Comparison of ENCODE assay signal across 6 cellular contexts in the genomic region with DNA sequence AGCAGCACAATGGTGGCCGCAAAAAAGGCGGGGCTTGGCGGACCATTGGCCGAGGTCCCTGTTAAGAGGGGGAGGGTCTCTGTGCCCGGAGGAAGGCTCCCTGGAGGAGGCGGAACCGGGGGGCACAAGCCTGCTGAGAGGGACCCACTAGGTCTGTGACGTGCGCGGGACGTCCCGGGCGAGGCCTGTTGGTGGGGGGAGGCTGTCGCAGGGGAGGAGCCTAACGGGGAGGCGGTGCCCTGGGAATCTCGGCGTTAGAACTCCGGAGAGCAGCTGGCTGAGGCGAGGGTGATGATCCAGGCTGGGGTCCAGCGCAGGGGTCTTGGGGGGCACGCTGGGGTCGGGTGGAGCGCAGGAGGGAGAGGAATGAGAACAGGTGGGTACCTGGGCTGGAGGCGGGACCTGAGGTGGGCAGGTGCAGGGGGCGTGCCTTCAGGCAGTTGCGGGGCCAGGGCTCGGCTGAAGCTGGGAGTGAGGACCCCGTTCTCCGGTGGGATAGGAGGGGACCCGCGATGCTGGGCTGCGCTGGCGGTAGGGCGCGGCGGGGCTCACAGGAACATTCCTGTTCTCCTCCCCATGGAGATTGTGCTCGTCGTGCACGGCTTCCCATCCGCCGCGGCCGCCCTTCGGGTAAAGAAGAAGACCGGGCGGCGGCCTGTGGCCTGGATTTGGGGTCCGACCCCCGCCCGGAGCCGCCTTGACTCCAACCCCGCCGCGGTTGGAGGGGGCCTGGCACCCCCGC. TPM values are rescaled to one million over a fixed set of nuclear protein-coding genes. Genes with fewer than 3 reads are reported as not detected.
A peak's percentile ranks its signal among the peaks of the same experiment; 100 is the strongest.
DNase-seq lines count a peak whose midpoint lies in the region; ATAC-seq and TF ChIP-seq lines count a peak whose summit lies in the region.
"Not testable (repeated sequence)": the region's sequence is repeated elsewhere in the genome, so short reads cannot be mapped to it uniquely, and the experiment has no call there.

No MANE protein-coding gene starts in this region.

- not testable (repeated sequence) for TF ChIP-seq CTCF in brain microvascular endothelial cell (IDR thresholded peaks at IDR 0.05; ENCODE audit: low read depth, low read length, missing control alignments); nephron progenitor cell (IDR thresholded peaks at IDR 0.05); suprapubic skin (IDR thresholded peaks at IDR 0.05)

- H3K27me3 Mint-ChIP-seq in activated CD4-positive, alpha-beta T cell treated with anti-CD3 and anti-CD28 coated beads for 36 hours; nephron progenitor cell (ENCODE audit: low read depth, poor library complexity): not testable (repeated sequence)

- not testable (repeated sequence) for H3K9me3 ChIP-seq in ES-I3 (ENCODE audit: control insufficient read depth, insufficient read depth, low read length); suprapubic skin

- H3K4me1 Mint-ChIP-seq in activated CD4-positive, alpha-beta T cell treated with anti-CD3 and anti-CD28 coated beads for 36 hours; nephron progenitor cell: not testable (repeated sequence)

- not testable (repeated sequence) for H3K27me3 ChIP-seq in brain microvascular endothelial cell (replicated peaks); suprapubic skin

- H3K27ac Mint-ChIP-seq in activated CD4-positive, alpha-beta T cell treated with anti-CD3 and anti-CD28 coated beads for 36 hours; nephron progenitor cell: not testable (repeated sequence)

- intact Hi-C loops in activated CD4-positive, alpha-beta T cell treated with anti-CD3 and anti-CD28 coated beads for 36 hours (cut with DNase I, micrococcal nuclease); left cardiac atrium (cut with DNase I): not testable (repeated sequence)

- POLR2A ChIA-PET in activated CD4-positive, alpha-beta T cell treated with anti-CD3 and anti-CD28 coated beads for 36 hours (lab: Charles Lee), result not testable (repeated sequence)

- in situ Hi-C loops in brain microvascular endothelial cell (cut with HindIII; ENCODE audit: low pct_ligation_motif_present, low sequenced_read_pairs), result not testable (repeated sequence)

- not testable (repeated sequence) for TF ChIP-seq EP300 in suprapubic skin (IDR thresholded peaks at IDR 0.05)

- no CpG with 5 or more reads among the region's 56 CpGs for WGBS in suprapubic skin

- DNase-seq in activated CD4-positive, alpha-beta T cell treated with anti-CD3 and anti-CD28 coated beads for 36 hours, result peak; percentile 10
- DNase-seq in brain microvascular endothelial cell, result not testable (repeated sequence)
- peak; percentile 15 for DNase-seq in left cardiac atrium
- DNase-seq in nephron progenitor cell, result peak; percentile 26
- DNase-seq in suprapubic skin (ENCODE audit: low spot score in 2 of 2), result peak; percentile 59 to 76

- not testable (repeated sequence) for H3K4me1 ChIP-seq in ES-I3 (ENCODE audit: insufficient read depth, low read length); suprapubic skin

- not testable (repeated sequence) for H3K4me3 Mint-ChIP-seq in activated CD4-positive, alpha-beta T cell treated with anti-CD3 and anti-CD28 coated beads for 36 hours; nephron progenitor cell

- not testable (repeated sequence) for TF ChIP-seq POLR2A in suprapubic skin (IDR thresholded peaks at IDR 0.05)

- peak overlapping the region; percentile 45 for H3K4me3 ChIP-seq in brain microvascular endothelial cell (ENCODE audit: low read depth, low read length)
- H3K4me3 ChIP-seq in suprapubic skin, result peak overlapping the region; percentile 49

- H3K27ac ChIP-seq in brain microvascular endothelial cell, suprapubic skin: not testable (repeated sequence)

- peak; percentile 60 for ATAC-seq in activated CD4-positive, alpha-beta T cell treated with anti-CD3 and anti-CD28 coated beads for 36 hours
- ATAC-seq in left cardiac atrium, result peak; percentile 69 to 74

- not testable (repeated sequence) for H3K36me3 Mint-ChIP-seq in activated CD4-positive, alpha-beta T cell treated with anti-CD3 and anti-CD28 coated beads for 36 hours (ENCODE audit: low read depth); nephron progenitor cell (ENCODE audit: low read depth)

- peak overlapping the region; percentile 36; the same call in 1 of the 2 replicates for H3K9ac ChIP-seq in ES-I3 (ENCODE audit: low read depth, low read length)

- CTCF ChIA-PET in activated CD4-positive, alpha-beta T cell treated with anti-CD3 and anti-CD28 coated beads for 36 hours (lab: Charles Lee), result not testable (repeated sequence)

- not testable (repeated sequence) for H3K9me3 Mint-ChIP-seq in activated CD4-positive, alpha-beta T cell treated with anti-CD3 and anti-CD28 coated beads for 36 hours (ENCODE audit: low read depth); nephron progenitor cell

- not testable (repeated sequence) for H3K36me3 ChIP-seq in ES-I3 (ENCODE audit: insufficient read depth, low read length); brain microvascular endothelial cell (replicated peaks); suprapubic skin

RNA-seq across cellular contexts. Expression of a gene that starts 6.7 kb away (rescaled TPM):
- total RNA-seq in activated CD4-positive, alpha-beta T cell treated with anti-CD3 and anti-CD28 coated beads for 36 hours, result 10 to 100 TPM; 17.4 to 18.9 TPM
- total RNA-seq in left cardiac atrium (10 to 100 TPM; 12.0 to 22.6 TPM), suprapubic skin (10 to 100 TPM in 1 of 4 donors, 1 to 10 TPM in 2, not detected in 1; 4.8 to 24.6 (median 7.8) TPM)

RNA-seq across cellular contexts. Expression of a gene that starts 12.0 kb away (rescaled TPM):
- total RNA-seq in activated CD4-positive, alpha-beta T cell treated with anti-CD3 and anti-CD28 coated beads for 36 hours, result 10 to 100 TPM; 24.4 to 99.3 TPM
- total RNA-seq in left cardiac atrium, result 10 to 100 TPM; 18.7 to 24.8 TPM
- total RNA-seq in suprapubic skin, result 10 to 100 TPM; 27.3 to 56.2 (median 44.9) TPM

RNA-seq across cellular contexts. Expression of a gene that starts 12.2 kb away (rescaled TPM):
- 100 to 1,000 TPM; 188 to 190 TPM for total RNA-seq in activated CD4-positive, alpha-beta T cell treated with anti-CD3 and anti-CD28 coated beads for 36 hours
- total RNA-seq in left cardiac atrium, result 10 to 100 TPM; 71.4 to 84.6 TPM
- total RNA-seq in suprapubic skin, result 100 to 1,000 TPM in 3 of 4 donors, 10 to 100 TPM in 1; 72.7 to 434 (median 197) TPM

RNA-seq across cellular contexts. Expression of a gene that starts 22.3 kb away (rescaled TPM):
- total RNA-seq in activated CD4-positive, alpha-beta T cell treated with anti-CD3 and anti-CD28 coated beads for 36 hours, result 1,000 to 10,000 TPM in 1 of 2 experiments, 100 to 1,000 TPM in 1; 997 to 1,175 TPM
- total RNA-seq in left cardiac atrium (10 to 100 TPM; 14.8 to 32.0 TPM), suprapubic skin (10 to 100 TPM; 14.5 to 25.3 (median 19.3) TPM)

RNA-seq across cellular contexts. Expression of a gene that starts 42.6 kb away (rescaled TPM):
- 10 to 100 TPM; 10.5 to 11.3 TPM for total RNA-seq in activated CD4-positive, alpha-beta T cell treated with anti-CD3 and anti-CD28 coated beads for 36 hours
- total RNA-seq in left cardiac atrium (1 to 10 TPM; 3.2 to 3.4 TPM), suprapubic skin (10 to 100 TPM in 1 of 4 donors, 1 to 10 TPM in 3; 2.5 to 12.8 (median 4.7) TPM)
